23 cellular contexts compared by ENCODE assay signal in genomic region chr5:5234912-5235311, GRCh38.
DNase-seq lines count a peak whose midpoint lies in the region; ATAC-seq, FAIRE-seq and TF ChIP-seq lines count a peak whose summit lies in the region.
"Had no signal": no experiment of that assay in that cellular context is flagged by ENCODE, and none has a peak within 500 bp of the region (broad histone marks: within the 10 kb centered on the region; RNA-seq: fewer than 3 reads in every experiment).

No MANE protein-coding gene starts in this region.

- H3K9me1 ChIP-seq in K562 (ENCODE audit: control insufficient read depth, insufficient read depth, low read length), result no peaks in the 10 kb centered on the region

- peaks cover 10 to 20% of the 10 kb centered on the region in 2 experiments; a peak in 4 of 5 replicates for H3K27me3 ChIP-seq in K562 (ENCODE audit: control insufficient read depth in 2 of 2, insufficient read depth in 2 of 2, low read length in 2 of 2)
- H3K27me3 ChIP-seq: BLaER1 treated with 17β-estradiol and CSF1 and Interleukin-3, amounts not matched to agents 10 nM and 100 nM had no signal

- no peak overlapping the region for H3K4me3 Mint-ChIP-seq in nephron
- H3K4me3 Mint-ChIP-seq in activated T-cell treated with anti-CD3 and anti-CD28 coated beads, Interleukin-2, amount 50 U/mL, for 4 hours, result no peak overlapping the region
- H3K4me3 Mint-ChIP-seq: B cell; CD4-positive, alpha-beta T cell; CD8-positive, alpha-beta T cell had no signal

- in situ Hi-C loops in K562 (cut with MboI), result no loop called here

- H3K27ac Mint-ChIP-seq in nephron, result peak overlapping the region in 2 of 3 experiments; percentile 70 to 81
- no peak overlapping the region for H3K27ac Mint-ChIP-seq in activated naive CD4-positive, alpha-beta T cell treated with anti-CD3 and anti-CD28 coated beads, Interleukin-2, amount 50 U/mL, for 72 hours
- H3K27ac Mint-ChIP-seq: B cell; CD4-positive, alpha-beta T cell; CD8-positive, alpha-beta T cell had no signal

- POLR2A ChIA-PET in K562 (lab: Yijun Ruan, JAX), result interaction anchor here (1.2 kb wide), 1 partner anchor 10 kb away, joined by 3 read pairs; no protein-coding TSS in a partner anchor

- H3K4me2 ChIP-seq in K562 (ENCODE audit: insufficient read depth, low read length), result no peak overlapping the region
- H3K4me2 ChIP-seq: BLaER1 treated with 17β-estradiol and CSF1 and Interleukin-3, amounts not matched to agents 10 nM and 100 nM had no signal

- H3K79me2 ChIP-seq in K562 (ENCODE audit: control insufficient read depth, insufficient read depth, low read length), result no peaks in the 10 kb centered on the region

- no peaks in the 10 kb centered on the region for H3K9me3 ChIP-seq in K562 (replicated peaks; ENCODE audit: control insufficient read depth, insufficient read depth, low read depth, low read length)
- H3K9me3 ChIP-seq: BLaER1 treated with 17β-estradiol and CSF1 and Interleukin-3, amounts not matched to agents 10 nM and 100 nM; Caco-2 had no signal

- 0 out of 3 replicates have a peak, but pooled peaks have one; percentile 31 for ATAC-seq in K562
- ATAC-seq in activated T-cell treated with anti-CD3 and anti-CD28 coated beads, Interleukin-2, amount 50 U/mL, for 4 hours, result no peak
- ATAC-seq in activated naive CD4-positive, alpha-beta T cell treated with anti-CD3 and anti-CD28 coated beads, Interleukin-2, amount 50 U/mL, for 72 hours, result no peak
- ATAC-seq: CD8-positive, alpha-beta T cell had no signal

- BruUV-seq in K562 (replicated peaks; lab: Mats Ljungman, UMichigan), result no TSS peak

- FAIRE-seq in K562 (lab: Jason Lieb, UNC), result no peak
- FAIRE-seq: A204.1, D721Med, G401.6, GM12891, GM19239 had no signal

- no peaks in the 10 kb centered on the region for H3K36me3 ChIP-seq in K562 (ENCODE audit: control insufficient read depth, insufficient read depth, low read length)
- H3K36me3 ChIP-seq: BLaER1 treated with 17β-estradiol and CSF1 and Interleukin-3, amounts not matched to agents 10 nM and 100 nM had no signal

- TF ChIP-seq EP300 in K562 (IDR thresholded peaks at IDR 0.05; ENCODE audit: low read length), result no peak

- H3K27me3 Mint-ChIP-seq in nephron (ENCODE audit: low read depth), result peaks cover 2% of the 10 kb centered on the region
- H3K27me3 Mint-ChIP-seq in activated T-cell treated with anti-CD3 and anti-CD28 coated beads, Interleukin-2, amount 50 U/mL, for 4 hours (ENCODE audit: low read depth), result no peaks in the 10 kb centered on the region
- H3K27me3 Mint-ChIP-seq: B cell; CD4-positive, alpha-beta T cell had no signal

- TF ChIP-seq CTCF in K562 (IDR thresholded peaks at IDR 0.05 in 2 of 3, conservative IDR thresholded peaks at IDR 0.05 in 1 of 3; ENCODE audit: insufficient read depth in 2 of 3, low read depth in 1 of 3, low read length in 3 of 3) (no peak), nephron (IDR thresholded peaks at IDR 0.05; ENCODE audit: unreplicated experiment in 3 of 3) (no peak)

- WGBS in K562 (ENCODE audit: insufficient coverage, low coverage, missing lambda C conversion rate), result 2% methylated on average over 11 of the region's 11 CpGs

- no peak overlapping the region for H3K9ac ChIP-seq in K562 (ENCODE audit: insufficient read depth in 1 of 2, low read depth in 2 of 2, low read length in 2 of 2)
- H3K9ac ChIP-seq: BLaER1 treated with 17β-estradiol and CSF1 and Interleukin-3, amounts not matched to agents 10 nM and 100 nM had no signal

- CTCF ChIA-PET in K562 (lab: Yijun Ruan, JAX; ENCODE audit: low intra/inter-chr PET ratio), result no interaction called here

- H3K27ac ChIP-seq in K562 (ENCODE audit: extremely low read depth, low read depth, low read length) (no peak overlapping the region), caudate nucleus (ENCODE audit: low read depth, low read length) (no peak overlapping the region)
- H3K27ac ChIP-seq: BLaER1 treated with 17β-estradiol and CSF1 and Interleukin-3, amounts not matched to agents 10 nM and 100 nM; C4-2B had no signal

- DNase-seq in K562 (ENCODE audit: extremely low read depth in 1 of 4, low spot score in 3 of 4), result no peak
- DNase-seq in NCI-H146 (lab: John Stamatoyannopoulos, UW), result no peak
- DNase-seq in caudate nucleus (lab: John Stamatoyannopoulos, UW), result no peak
- no peak for DNase-seq in activated T-cell treated with anti-CD3 and anti-CD28 coated beads, Interleukin-2, amount 50 U/mL, for 4 hours
- no peak for DNase-seq in activated naive CD4-positive, alpha-beta T cell treated with anti-CD3 and anti-CD28 coated beads, Interleukin-2, amount 50 U/mL, for 72 hours (ENCODE audit: low spot score in 2 of 2)
- DNase-seq: 8988T; AML-193; Caco-2; Calu3; CD4-positive, alpha-beta T cell; CD8-positive, alpha-beta T cell; DMS79 treated with DMSO at 0.1 percent for 48 hours; GF-D8 had no signal

- intact Hi-C loops in K562 (cut with micrococcal nuclease), result no loop called here

- H3K36me3 Mint-ChIP-seq in nephron (ENCODE audit: low read depth), result peaks cover 9% of the 10 kb centered on the region
- no peaks in the 10 kb centered on the region for H3K36me3 Mint-ChIP-seq in activated T-cell treated with anti-CD3 and anti-CD28 coated beads, Interleukin-2, amount 50 U/mL, for 4 hours (ENCODE audit: insufficient read depth)
- H3K36me3 Mint-ChIP-seq in activated naive CD4-positive, alpha-beta T cell treated with anti-CD3 and anti-CD28 coated beads, Interleukin-2, amount 50 U/mL, for 72 hours, result no peaks in the 10 kb centered on the region
- H3K36me3 Mint-ChIP-seq: CD8-positive, alpha-beta T cell had no signal

- peaks cover 2% of the 10 kb centered on the region for H3K9me3 Mint-ChIP-seq in nephron
- peaks cover 3% of the 10 kb centered on the region for H3K9me3 Mint-ChIP-seq in activated T-cell treated with anti-CD3 and anti-CD28 coated beads, Interleukin-2, amount 50 U/mL, for 4 hours
- no peaks in the 10 kb centered on the region for H3K9me3 Mint-ChIP-seq in activated naive CD4-positive, alpha-beta T cell treated with anti-CD3 and anti-CD28 coated beads, Interleukin-2, amount 50 U/mL, for 72 hours
- H3K9me3 Mint-ChIP-seq: CD4-positive, alpha-beta T cell had no signal

- TF ChIP-seq RAD21 in K562 (CRISPR knock-in tag; conservative IDR thresholded peaks at IDR 0.05 in 1 of 2, IDR thresholded peaks at IDR 0.05 in 1 of 2), result no peak

- H2AFZ ChIP-seq in K562 (ENCODE audit: low read depth, low read length), result no peak overlapping the region

- no peak for TF ChIP-seq POLR2A in K562 (conservative IDR thresholded peaks at IDR 0.05)

- no peak overlapping the region for H3K4me3 ChIP-seq in K562
- H3K4me3 ChIP-seq: BLaER1 treated with 17β-estradiol and CSF1 and Interleukin-3, amounts not matched to agents 10 nM and 100 nM had no signal

- no peaks in the 10 kb centered on the region for H3K4me1 Mint-ChIP-seq in nephron
- H3K4me1 Mint-ChIP-seq in activated T-cell treated with anti-CD3 and anti-CD28 coated beads, Interleukin-2, amount 50 U/mL, for 4 hours (ENCODE audit: low read depth), result no peaks in the 10 kb centered on the region
- H3K4me1 Mint-ChIP-seq: B cell had no signal

- no peaks in the 10 kb centered on the region for H4K20me1 ChIP-seq in K562 (replicated peaks; ENCODE audit: control insufficient read depth, insufficient read depth, low read length)
- H4K20me1 ChIP-seq: BLaER1 treated with 17β-estradiol and CSF1 and Interleukin-3, amounts not matched to agents 10 nM and 100 nM had no signal

- no peaks in the 10 kb centered on the region for H3K4me1 ChIP-seq in K562 (replicated peaks in 1 of 2; ENCODE audit: control insufficient read depth in 2 of 2, insufficient read depth in 2 of 2, low read length in 2 of 2)
- H3K4me1 ChIP-seq: BLaER1 treated with 17β-estradiol and CSF1 and Interleukin-3, amounts not matched to agents 10 nM and 100 nM; Caco-2 had no signal

TF ChIP-seq in PFSK-1, 5 proteins besides CTCF, POLR2A, EP300 and RAD21 (continues in another document):
- no peak for TF ChIP-seq POLR2AphosphoS5 (IDR thresholded peaks at IDR 0.05; ENCODE audit: low read depth, low read length)
- TF ChIP-seq TAF1 (IDR thresholded peaks at IDR 0.05; ENCODE audit: borderline replicate concordance, insufficient read depth, low read length), result no peak
- no peak for TF ChIP-seq SIN3A (IDR thresholded peaks at IDR 0.05; ENCODE audit: borderline replicate concordance, insufficient read depth, low read length)

TF ChIP-seq in K562, 482 proteins besides CTCF, POLR2A, EP300 and RAD21 (continues in another document):
- no peak for TF ChIP-seq RBFOX2 (IDR thresholded peaks at IDR 0.05; ENCODE audit: low read depth, low read length)
- no peak for TF ChIP-seq HNRNPH1 (optimal IDR thresholded peaks at IDR 0.05; ENCODE audit: low read depth, low read length)
- TF ChIP-seq ZNF830 (CRISPR knock-in tag; IDR thresholded peaks at IDR 0.05), result no peak
- no peak for TF ChIP-seq HMGN3 (IDR thresholded peaks at IDR 0.05; ENCODE audit: borderline replicate concordance, extremely low read depth, insufficient read length, low read depth, low read length)
- TF ChIP-seq TGIF2 (CRISPR knock-in tag; IDR thresholded peaks at IDR 0.05), result no peak
- TF ChIP-seq POU5F1 (IDR thresholded peaks at IDR 0.05; ENCODE audit: borderline replicate concordance, low read depth, low read length, partially characterized antibody), result no peak
- no peak for TF ChIP-seq ZNF12 (CRISPR knock-in tag; IDR thresholded peaks at IDR 0.05)
- TF ChIP-seq E2F5 (CRISPR knock-in tag; IDR thresholded peaks at IDR 0.05), result no peak
- no peak for TF ChIP-seq MCM5 (IDR thresholded peaks at IDR 0.05; ENCODE audit: low read depth)
- no peak for TF ChIP-seq FOXA3 (CRISPR knock-in tag; conservative IDR thresholded peaks at IDR 0.05 in 1 of 2, IDR thresholded peaks at IDR 0.05 in 1 of 2)
- no peak for TF ChIP-seq NFE2L1 (tag; IDR thresholded peaks at IDR 0.05; ENCODE audit: borderline replicate concordance, low read depth)
- TF ChIP-seq MTA3 (IDR thresholded peaks at IDR 0.05; ENCODE audit: borderline replicate concordance), result no peak
- TF ChIP-seq FOXK1 (CRISPR knock-in tag; IDR thresholded peaks at IDR 0.05; ENCODE audit: borderline replicate concordance), result no peak
- no peak for TF ChIP-seq CXXC5 (CRISPR knock-in tag; IDR thresholded peaks at IDR 0.05)
- no peak for TF ChIP-seq KLF1 (tag; IDR thresholded peaks at IDR 0.05)
- TF ChIP-seq SIN3B (IDR thresholded peaks at IDR 0.05; ENCODE audit: low read depth), result no peak
- no peak for TF ChIP-seq GATA2 (CRISPR knock-in tag; IDR thresholded peaks at IDR 0.05)
- TF ChIP-seq MYC (IDR thresholded peaks at IDR 0.05; ENCODE audit: low read depth, low read length), result no peak
- no peak for TF ChIP-seq MYC (CRISPR knock-in tag; IDR thresholded peaks at IDR 0.05; ENCODE audit: borderline replicate concordance, low read depth)

Comparison
In these comparisons a context has a peak if more than half of its experiments do, and no peak if none do; other contexts are left out.
1. H3K27ac Mint-ChIP-seq: peak in nephron (2 of 3); none in activated naive CD4-positive, alpha-beta T cell treated with anti-CD3 and anti-CD28 coated beads, Interleukin-2, amount 50 U/mL, for 72 hours (0 of 2).